12 cellular contexts compared by ENCODE assay signal in genomic region chrX:132955710-132956109, GRCh38. TPM values are rescaled to one million over a fixed set of nuclear protein-coding genes. Genes with fewer than 3 reads are reported as not detected.
A peak's percentile ranks its signal among the peaks of the same experiment; 100 is the strongest.
DNase-seq lines count a peak whose midpoint lies in the region; ATAC-seq, FAIRE-seq and TF ChIP-seq lines count a peak whose summit lies in the region.
"Had no signal": no experiment of that assay in that cellular context is flagged by ENCODE, and none has a peak within 500 bp of the region (broad histone marks: within the 10 kb centered on the region; RNA-seq: fewer than 3 reads in every experiment).

No MANE protein-coding gene starts in this region.

- no peaks in the 10 kb centered on the region for H3K9me3 Mint-ChIP-seq in activated naive CD4-positive, alpha-beta T cell treated with anti-CD3 and anti-CD28 coated beads, Interleukin-2, amount 10 ng/mL, durations not matched to agents 7 days and 5 days
- no peaks in the 10 kb centered on the region for H3K9me3 Mint-ChIP-seq in activated naive CD8-positive, alpha-beta T cell treated with anti-CD3 and anti-CD28 coated beads, Interleukin-2, amount 10 ng/mL, durations not matched to agents 7 days and 5 days
- no peaks in the 10 kb centered on the region for H3K9me3 Mint-ChIP-seq in stimulated activated effector memory CD8-positive, alpha-beta T cell treated with anti-CD3 and anti-CD28 coated beads, Interleukin-12 subunit alpha, Interleukin-12 subunit beta, amount 100 ng/mL, for 72 hours

- H3K36me3 ChIP-seq in kidney epithelial cell (ENCODE audit: control insufficient read depth, insufficient read depth, low read length) (no peaks in the 10 kb centered on the region), kidney (ENCODE audit: control insufficient read depth in 1 of 2, insufficient read depth in 2 of 2, low read length in 2 of 2) (no peaks in the 10 kb centered on the region)

- no peak for TF ChIP-seq CTCF in kidney epithelial cell (IDR thresholded peaks at IDR 0.05; ENCODE audit: insufficient read depth, low read length, poor library complexity, severe bottlenecking)
- no peak for TF ChIP-seq CTCF in kidney (IDR thresholded peaks at IDR 0.05; ENCODE audit: borderline replicate concordance, extremely low read depth, insufficient read depth)

- no peak for ATAC-seq in activated naive CD8-positive, alpha-beta T cell treated with anti-CD3 and anti-CD28 coated beads, Interleukin-2, amount 10 ng/mL, durations not matched to agents 7 days and 5 days (ENCODE audit: low read depth)
- ATAC-seq in stimulated activated effector memory CD8-positive, alpha-beta T cell treated with anti-CD3 and anti-CD28 coated beads, Interleukin-12 subunit alpha, Interleukin-12 subunit beta, amount 100 ng/mL, for 72 hours = no peak
- no peak for ATAC-seq in HG03108 (IDR thresholded peaks at IDR 0.05; ENCODE audit: unreplicated experiment)

- H3K27me3 Mint-ChIP-seq in activated naive CD4-positive, alpha-beta T cell treated with anti-CD3 and anti-CD28 coated beads, Interleukin-2, amount 10 ng/mL, durations not matched to agents 7 days and 5 days = peaks cover 77% of the 10 kb centered on the region
- H3K27me3 Mint-ChIP-seq in activated naive CD8-positive, alpha-beta T cell treated with anti-CD3 and anti-CD28 coated beads, Interleukin-2, amount 10 ng/mL, durations not matched to agents 7 days and 5 days = peaks cover 42% of the 10 kb centered on the region

- H3K36me3 Mint-ChIP-seq in activated naive CD4-positive, alpha-beta T cell treated with anti-CD3 and anti-CD28 coated beads, Interleukin-2, amount 10 ng/mL, durations not matched to agents 7 days and 5 days = no peaks in the 10 kb centered on the region
- no peaks in the 10 kb centered on the region for H3K36me3 Mint-ChIP-seq in activated naive CD8-positive, alpha-beta T cell treated with anti-CD3 and anti-CD28 coated beads, Interleukin-2, amount 10 ng/mL, durations not matched to agents 7 days and 5 days
- no peaks in the 10 kb centered on the region for H3K36me3 Mint-ChIP-seq in stimulated activated effector memory CD8-positive, alpha-beta T cell treated with anti-CD3 and anti-CD28 coated beads, Interleukin-12 subunit alpha, Interleukin-12 subunit beta, amount 100 ng/mL, for 72 hours

- peaks cover 12% of the 10 kb centered on the region for H3K27me3 ChIP-seq in kidney epithelial cell (ENCODE audit: control insufficient read depth, insufficient read depth, low read length)

- H3K27ac ChIP-seq in kidney (ENCODE audit: low read depth in 2 of 2, low read length in 2 of 2) = no peak overlapping the region

- H3K4me3 ChIP-seq in kidney epithelial cell (ENCODE audit: low read depth, low read length) (peak overlapping the region; percentile 36), kidney (ENCODE audit: low read length in 2 of 2) (peak overlapping the region in 1 of 2 donors; percentile 48)

- peak overlapping the region; percentile 28 for H3K4me3 Mint-ChIP-seq in activated naive CD4-positive, alpha-beta T cell treated with anti-CD3 and anti-CD28 coated beads, Interleukin-2, amount 10 ng/mL, durations not matched to agents 7 days and 5 days
- peak overlapping the region; percentile 16 for H3K4me3 Mint-ChIP-seq in activated naive CD8-positive, alpha-beta T cell treated with anti-CD3 and anti-CD28 coated beads, Interleukin-2, amount 10 ng/mL, durations not matched to agents 7 days and 5 days
- peak overlapping the region; percentile 63 for H3K4me3 Mint-ChIP-seq in stimulated activated effector memory CD8-positive, alpha-beta T cell treated with anti-CD3 and anti-CD28 coated beads, Interleukin-12 subunit alpha, Interleukin-12 subunit beta, amount 100 ng/mL, for 72 hours

- no peaks in the 10 kb centered on the region for H3K4me1 ChIP-seq in kidney (ENCODE audit: control insufficient read depth in 1 of 2, insufficient read depth in 1 of 2, low read depth in 1 of 2, low read length in 2 of 2)

- DNase-seq in activated naive CD4-positive, alpha-beta T cell treated with anti-CD3 and anti-CD28 coated beads, Interleukin-2, amount 10 ng/mL, durations not matched to agents 7 days and 5 days = no peak
- no peak for DNase-seq in activated naive CD4-positive, alpha-beta T cell (lab: John Stamatoyannopoulos, UW)
- DNase-seq in activated naive CD8-positive, alpha-beta T cell treated with anti-CD3 and anti-CD28 coated beads, Interleukin-2, amount 10 ng/mL, durations not matched to agents 7 days and 5 days = no peak
- DNase-seq in kidney epithelial cell (ENCODE audit: low read depth) = no peak
- DNase-seq in stimulated activated effector memory CD8-positive, alpha-beta T cell treated with anti-CD3 and anti-CD28 coated beads, Interleukin-12 subunit alpha, Interleukin-12 subunit beta, amount 100 ng/mL, for 72 hours (ENCODE audit: low spot score in 2 of 2) = no peak
- DNase-seq in DMS153 (lab: John Stamatoyannopoulos, UW) = no peak
- DNase-seq in kidney = no peak
- DNase-seq: NCI-H2081 treated with DMSO at 0.1 percent for 48 hours; stimulated activated CD8-positive, alpha-beta memory T cell treated with anti-CD3 and anti-CD28 coated beads, Interleukin-4, amount 100 ng/mL, for 48 hours had no signal

- peaks cover 14% of the 10 kb centered on the region for H3K4me1 Mint-ChIP-seq in activated naive CD4-positive, alpha-beta T cell treated with anti-CD3 and anti-CD28 coated beads, Interleukin-2, amount 10 ng/mL, durations not matched to agents 7 days and 5 days
- peaks cover 5% of the 10 kb centered on the region for H3K4me1 Mint-ChIP-seq in activated naive CD8-positive, alpha-beta T cell treated with anti-CD3 and anti-CD28 coated beads, Interleukin-2, amount 10 ng/mL, durations not matched to agents 7 days and 5 days
- peaks cover 12% of the 10 kb centered on the region for H3K4me1 Mint-ChIP-seq in stimulated activated effector memory CD8-positive, alpha-beta T cell treated with anti-CD3 and anti-CD28 coated beads, Interleukin-12 subunit alpha, Interleukin-12 subunit beta, amount 100 ng/mL, for 72 hours

- CTCF ChIA-PET in activated naive CD4-positive, alpha-beta T cell treated with anti-CD3 and anti-CD28 coated beads, Interleukin-2, amount 10 ng/mL, durations not matched to agents 7 days and 5 days (lab: Charles Lee) = no interaction called here

- no peak overlapping the region for H3K27ac Mint-ChIP-seq in activated naive CD4-positive, alpha-beta T cell treated with anti-CD3 and anti-CD28 coated beads, Interleukin-2, amount 10 ng/mL, durations not matched to agents 7 days and 5 days
- H3K27ac Mint-ChIP-seq in activated naive CD8-positive, alpha-beta T cell treated with anti-CD3 and anti-CD28 coated beads, Interleukin-2, amount 10 ng/mL, durations not matched to agents 7 days and 5 days = no peak overlapping the region
- H3K27ac Mint-ChIP-seq in stimulated activated effector memory CD8-positive, alpha-beta T cell treated with anti-CD3 and anti-CD28 coated beads, Interleukin-12 subunit alpha, Interleukin-12 subunit beta, amount 100 ng/mL, for 72 hours = peak overlapping the region; percentile 41

- intact Hi-C loops in kidney (cut with DNase I) = no loop called here

- no peak overlapping the region for H3K9ac ChIP-seq in kidney (ENCODE audit: low read length in 2 of 2)

- POLR2A ChIA-PET in activated naive CD8-positive, alpha-beta T cell treated with anti-CD3 and anti-CD28 coated beads, Interleukin-2, amount 10 ng/mL, durations not matched to agents 7 days and 5 days (lab: Charles Lee) = no interaction called here

- no peak for FAIRE-seq in kidney (lab: Jason Lieb, UNC)
- FAIRE-seq: endometrium had no signal

- no peaks in the 10 kb centered on the region for H3K9me3 ChIP-seq in kidney (ENCODE audit: control insufficient read depth in 1 of 2, low read length in 2 of 2)

RNA-seq across cellular contexts. Expression of gene HS6ST2, which starts 2.7 kb away (rescaled TPM):
- total RNA-seq in activated naive CD8-positive, alpha-beta T cell treated with anti-CD3 and anti-CD28 coated beads, Interleukin-2, amount 10 ng/mL, durations not matched to agents 7 days and 5 days = not detected
- total RNA-seq in kidney epithelial cell = 6.6 and 8.4 TPM in 2 replicates
- total RNA-seq in kidney = 2.0 TPM
- 11.9 TPM for polyA plus RNA-seq in kidney (ENCODE audit: insufficient read depth, low read depth, low replicate concordance)
- total RNA-seq: LHCN-M2 had no signal
